ENCODE assay signal across 1 cellular context in the genomic region with DNA sequence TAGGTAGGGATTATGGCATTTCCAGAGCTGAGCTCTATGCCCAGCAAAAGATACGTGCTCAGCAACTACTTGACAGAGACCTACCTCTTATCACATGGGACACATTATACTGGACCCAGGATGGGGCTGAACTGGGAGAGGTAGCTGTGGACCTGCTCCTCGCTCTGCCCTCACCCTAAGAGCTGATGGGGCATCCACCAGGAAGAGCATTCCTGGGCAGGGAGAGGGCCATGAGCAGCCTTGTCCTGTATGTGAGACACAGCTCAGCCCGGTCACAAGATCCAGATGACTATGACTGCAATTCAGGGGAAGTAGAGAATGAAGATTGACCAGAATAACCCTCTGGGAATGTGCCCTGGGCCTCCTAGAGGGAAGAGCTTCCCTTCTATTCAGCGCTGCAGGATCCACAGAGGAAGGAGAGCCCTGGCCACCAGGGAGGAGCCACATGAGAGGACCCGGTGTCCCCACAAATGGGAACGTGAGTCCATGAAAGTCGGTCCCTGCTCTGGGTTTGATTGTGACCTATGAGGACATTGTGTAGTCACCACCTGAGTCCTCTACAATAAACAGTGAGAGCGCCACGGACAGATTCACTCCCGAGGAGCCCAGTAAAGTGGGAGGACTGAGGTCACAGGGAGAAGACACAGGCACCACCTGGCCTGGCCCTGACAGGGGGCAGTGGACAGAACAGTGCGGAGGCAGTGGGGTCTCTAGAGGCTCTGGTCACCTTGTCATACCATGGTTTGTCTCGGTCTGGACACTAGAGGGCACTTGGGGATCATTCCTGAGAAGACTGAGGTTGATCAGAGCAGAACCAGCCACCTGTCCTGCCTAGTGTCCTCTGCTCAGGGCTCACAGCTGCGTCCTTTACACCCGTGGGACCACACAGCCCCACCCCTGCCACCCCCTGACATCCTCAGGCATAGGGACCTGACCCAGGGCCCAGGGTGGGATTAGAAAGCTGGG.
TF ChIP-seq lines count a peak whose summit lies in the region.

No MANE protein-coding gene starts in this region.

TF ChIP-seq in SK-N-SH treated with all-trans-retinoic acid at 6 μM for 48 hours, 23 proteins besides CTCF, POLR2A, EP300 and RAD21 (continued from another document):
- TF ChIP-seq, protein P1, sequence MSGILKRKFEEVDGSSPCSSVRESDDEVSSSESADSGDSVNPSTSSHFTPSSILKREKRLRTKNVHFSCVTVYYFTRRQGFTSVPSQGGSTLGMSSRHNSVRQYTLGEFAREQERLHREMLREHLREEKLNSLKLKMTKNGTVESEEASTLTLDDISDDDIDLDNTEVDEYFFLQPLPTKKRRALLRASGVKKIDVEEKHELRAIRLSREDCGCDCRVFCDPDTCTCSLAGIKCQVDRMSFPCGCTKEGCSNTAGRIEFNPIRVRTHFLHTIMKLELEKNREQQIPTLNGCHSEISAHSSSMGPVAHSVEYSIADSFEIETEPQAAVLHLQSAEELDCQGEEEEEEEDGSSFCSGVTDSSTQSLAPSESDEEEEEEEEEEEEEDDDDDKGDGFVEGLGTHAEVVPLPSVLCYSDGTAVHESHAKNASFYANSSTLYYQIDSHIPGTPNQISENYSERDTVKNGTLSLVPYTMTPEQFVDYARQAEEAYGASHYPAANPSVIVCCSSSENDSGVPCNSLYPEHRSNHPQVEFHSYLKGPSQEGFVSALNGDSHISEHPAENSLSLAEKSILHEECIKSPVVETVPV (CRISPR knock-in tag; IDR thresholded peaks at IDR 0.05) = no peak
- no peak for TF ChIP-seq CSDC2 (CRISPR knock-in tag; IDR thresholded peaks at IDR 0.05)
TF ChIP-seq in SK-N-SH treated with all-trans-retinoic acid at 6 μM for 48 hours: peak in this region for 0.
